28 cellular contexts compared by ENCODE assay signal in the genomic region with DNA sequence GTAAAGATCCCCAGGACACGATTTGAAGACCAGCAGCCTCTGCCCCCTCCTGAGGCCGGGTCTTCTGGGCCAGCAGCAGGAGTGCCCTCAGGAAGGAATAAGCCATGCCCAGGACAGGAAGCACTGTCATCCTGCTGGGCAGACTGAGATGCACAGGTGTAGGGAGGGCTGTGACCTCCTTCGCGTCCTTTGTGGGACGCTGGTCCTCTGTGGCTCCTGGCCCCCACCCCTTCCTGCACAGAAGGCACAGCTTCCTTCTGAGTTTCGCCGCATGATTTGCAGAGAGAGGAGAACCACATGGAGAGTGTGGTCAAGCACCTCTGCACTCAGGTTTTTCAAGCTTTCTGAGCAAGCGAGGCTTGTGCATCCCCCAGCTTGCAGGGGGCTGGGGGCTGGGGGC.
"Had no signal": no experiment of that assay in that cellular context is flagged by ENCODE, and none has a peak within 500 bp of the region (broad histone marks: within the 10 kb centered on the region; RNA-seq: fewer than 3 reads in every experiment).

No MANE protein-coding gene starts in this region.

- H3K27me3 ChIP-seq: ascending aorta, cardiac muscle cell had no signal

- H3K4me1 ChIP-seq: ascending aorta had no signal

- ATAC-seq: activated T-cell treated with anti-CD3 and anti-CD28 coated beads, Interleukin-2, amount 50 U/mL, for 4 hours; Panc1; SK-N-SH treated with all-trans-retinoic acid at 6 μM for 48 hours; T-cell; T-helper 17 cell had no signal

- H3K9me3 ChIP-seq: ascending aorta had no signal

- DNase-seq: activated B cell treated with CpG ODN at 0.5 μM for 24 hours; activated CD4-positive, alpha-beta memory T cell treated with anti-CD3 and anti-CD28 coated beads for 36 hours; activated CD4-positive, alpha-beta T cell treated with anti-CD3 and anti-CD28 coated beads for 4 hours; activated CD4-positive, alpha-beta T cell treated with anti-CD3 and anti-CD28 coated beads, Interleukin-2, amount 50 U/mL, for 1 hour; activated CD4-positive, CD25-positive, alpha-beta regulatory T cell treated with anti-CD3 and anti-CD28 coated beads, Interleukin-2, amount 50 U/mL, for 72 hours; activated CD8-positive, alpha-beta memory T cell treated with anti-CD3 and anti-CD28 coated beads, Interleukin-2, amount 50 U/mL, for 4 hours; activated effector memory CD4-positive, alpha-beta T cell treated with Interleukin-2 at 50 U/mL for 16 hours; activated naive CD4-positive, alpha-beta T cell treated with anti-CD3 and anti-CD28 coated beads, Interleukin-2, amount 10 ng/mL, durations not matched to agents 7 days and 5 days; activated T-cell treated with anti-CD3 and anti-CD28 coated beads for 4 hours; activated T-cell treated with anti-CD3 and anti-CD28 coated beads, Interleukin-2, amount 50 U/mL, for 4 hours; amygdala; Karpas-422; MM.1S; MV-4-11; NCI-H1092; NCI-H1436 treated with DMSO at 0.1 percent for 48 hours; NCI-H1694 treated with DMSO at 0.1 percent for 48 hours; NCI-H2029; NCI-H345; NCI-H524 treated with DMSO at 0.1 percent for 48 hours; SIG-M5; T-cell; T-helper 17 cell had no signal

- H3K27ac ChIP-seq: ascending aorta, cardiac muscle cell, VCaP had no signal

- H3K4me3 ChIP-seq: ascending aorta, cardiac muscle cell had no signal
